Comparison of ENCODE assay signal across 10 cellular contexts in the genomic region with DNA sequence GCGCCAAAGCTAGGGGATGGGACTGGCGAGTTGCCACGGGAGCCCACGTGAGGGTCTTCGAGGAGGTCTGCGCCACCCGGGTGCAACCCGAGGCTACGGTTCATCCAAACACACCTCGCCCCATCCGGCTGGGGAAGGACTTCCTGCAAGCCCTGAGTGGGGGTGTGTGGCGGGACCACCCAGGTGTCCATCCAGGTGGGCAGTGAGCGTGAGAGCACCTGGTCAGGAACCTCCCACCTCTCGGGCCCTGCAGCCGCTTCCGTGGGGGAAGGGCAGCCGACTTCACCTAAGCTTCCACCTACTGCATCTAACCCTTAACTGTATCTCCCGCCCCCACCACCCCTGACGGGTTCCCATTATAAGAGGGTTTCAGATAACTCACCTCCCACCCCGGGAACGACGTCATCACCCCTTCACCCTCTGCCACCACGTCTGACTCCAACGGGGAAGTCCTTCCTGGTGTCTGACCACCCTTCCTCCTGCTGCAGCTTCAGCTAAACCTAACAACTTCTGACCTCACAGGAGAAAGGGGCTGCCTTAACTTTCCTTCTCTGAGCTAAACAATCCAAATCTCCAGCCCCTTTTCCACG. TPM values are rescaled to one million over a fixed set of nuclear protein-coding genes. Genes with fewer than 3 reads are reported as not detected.
DNase-seq lines count a peak whose midpoint lies in the region; ATAC-seq, FAIRE-seq and TF ChIP-seq lines count a peak whose summit lies in the region.
"Had no signal": no experiment of that assay in that cellular context is flagged by ENCODE, and none has a peak within 500 bp of the region (broad histone marks: within the 10 kb centered on the region; RNA-seq: fewer than 3 reads in every experiment).

No MANE protein-coding gene starts in this region.

- no peak for ATAC-seq in T-helper 17 cell

- FAIRE-seq in kidney (lab: Jason Lieb, UNC): no peak

- peak overlapping the region; percentile 88 for H3K27ac Mint-ChIP-seq in T-helper 17 cell

- intact Hi-C loops in kidney (cut with DNase I): no loop called here

- H3K4me3 ChIP-seq in kidney (ENCODE audit: low read length in 2 of 2): no peak overlapping the region

- peaks cover 25% of the 10 kb centered on the region for H3K4me1 Mint-ChIP-seq in T-helper 17 cell

- H3K9me3 ChIP-seq in T-helper 17 cell (ENCODE audit: control insufficient read depth, low read length, poor library complexity, severe bottlenecking): no peaks in the 10 kb centered on the region
- no peaks in the 10 kb centered on the region for H3K9me3 ChIP-seq in kidney (ENCODE audit: control insufficient read depth in 1 of 2, low read length in 2 of 2)
- H3K9me3 ChIP-seq: heart right ventricle had no signal

- no peak for TF ChIP-seq CTCF in kidney (IDR thresholded peaks at IDR 0.05; ENCODE audit: borderline replicate concordance, extremely low read depth, insufficient read depth)

- peaks cover 3% of the 10 kb centered on the region for H3K36me3 Mint-ChIP-seq in T-helper 17 cell (ENCODE audit: low read depth)

- no peak overlapping the region for H3K9ac ChIP-seq in kidney (ENCODE audit: low read length in 2 of 2)

- H3K27ac ChIP-seq in kidney (ENCODE audit: low read depth in 2 of 2, low read length in 2 of 2): no peak overlapping the region
- H3K27ac ChIP-seq: VCaP had no signal

- no peaks in the 10 kb centered on the region for H3K36me3 ChIP-seq in kidney (ENCODE audit: control insufficient read depth in 1 of 2, insufficient read depth in 2 of 2, low read length in 2 of 2)
- H3K36me3 ChIP-seq: heart right ventricle had no signal

- H3K4me3 Mint-ChIP-seq in T-helper 17 cell: peak overlapping the region; percentile 96

- peak; percentile 53 for DNase-seq in DMS 273 (lab: John Stamatoyannopoulos, UW; ENCODE audit: unreplicated experiment)
- no peak for DNase-seq in DMS 273 treated with DMSO at 0.1 percent for 48 hours (lab: John Stamatoyannopoulos, UW)
- peak; percentile 17 to 25 (median 22) for DNase-seq in T-helper 17 cell
- DNase-seq in effector CD4-positive, alpha-beta T cell: peak; percentile 31
- DNase-seq in stimulated activated CD8-positive, alpha-beta memory T cell treated with anti-CD3 and anti-CD28 coated beads, Interleukin-4, amount 100 ng/mL, for 48 hours: peak; percentile 68
- no peak for DNase-seq in kidney
- DNase-seq in GDM1 (lab: John Stamatoyannopoulos, UW): no peak
- no peak for DNase-seq in SIG-M5 treated with dmso at 0.1 percent for 504 hours (lab: John Stamatoyannopoulos, UW; ENCODE audit: unreplicated experiment)

- peaks cover 16% of the 10 kb centered on the region for H3K27me3 Mint-ChIP-seq in T-helper 17 cell

- peaks cover 0 to 16% of the 10 kb centered on the region in 2 donors for H3K4me1 ChIP-seq in kidney (ENCODE audit: control insufficient read depth in 1 of 2, insufficient read depth in 1 of 2, low read depth in 1 of 2, low read length in 2 of 2)

RNA-seq across cellular contexts. Expression of a gene that starts 27.3 kb away (rescaled TPM):
- total RNA-seq in T-helper 17 cell: 1 to 10 TPM; 8.6 to 9.2 TPM
- 27.6 TPM for total RNA-seq in kidney
- polyA plus RNA-seq in kidney (ENCODE audit: insufficient read depth, low read depth, low replicate concordance): 68.3 TPM

Comparison
In these comparisons a context has a peak if more than half of its experiments do, and no peak if none do; other contexts are left out.
1. DNase-seq: peak in DMS 273 (single experiment), T-helper 17 cell (3 of 3), effector CD4-positive, alpha-beta T cell (single experiment) and stimulated activated CD8-positive, alpha-beta memory T cell treated with anti-CD3 and anti-CD28 coated beads, Interleukin-4, amount 100 ng/mL, for 48 hours (single experiment); none in DMS 273 treated with DMSO at 0.1 percent for 48 hours (single experiment), kidney (single experiment), GDM1 (single experiment) and SIG-M5 treated with dmso at 0.1 percent for 504 hours (single experiment).